In genomic region chr21:38805282-38806152, GRCh38 we compare ENCODE assay signal across 1 cellular context.
TF ChIP-seq lines count a peak whose summit lies in the region.

Gene ETS2, plus strand, starts transcription at chr21:38805929. Its CDS starts 4,106 bp downstream, at chr21:38810035.

TF ChIP-seq in HEK293, 187 proteins besides CTCF, POLR2A, EP300 and RAD21 (continued from another document and continues in another):
- TF ChIP-seq PRDM2 (tag by site-specific recombination; IDR thresholded peaks at IDR 0.05; ENCODE audit: borderline replicate concordance) (no peak), ZNF701 (tag by site-specific recombination; IDR thresholded peaks at IDR 0.05) (peak; percentile 95), ZNF654 (tag by site-specific recombination; IDR thresholded peaks at IDR 0.05; ENCODE audit: low read depth) (no peak), ELK4 (IDR thresholded peaks at IDR 0.05; ENCODE audit: borderline replicate concordance, low read depth, low read length) (no peak), ZNF548 (tag by site-specific recombination; IDR thresholded peaks at IDR 0.05) (peak; percentile 59; the same call in 1 of the 2 replicates), ZNF280D (tag by site-specific recombination; IDR thresholded peaks at IDR 0.05) (no peak), PBX3 (CRISPR knock-in tag; IDR thresholded peaks at IDR 0.05) (no peak), ZFHX2 (tag by site-specific recombination; conservative IDR thresholded peaks at IDR 0.05) (peak; percentile 98), ZNF292 (tag by site-specific recombination; IDR thresholded peaks at IDR 0.05; ENCODE audit: borderline replicate concordance, low read depth) (no peak), ZNF148 (tag by site-specific recombination; IDR thresholded peaks at IDR 0.05; ENCODE audit: borderline replicate concordance) (no peak), ZBTB7A (tag by site-specific recombination; IDR thresholded peaks at IDR 0.05; ENCODE audit: low read depth) (no peak; the same call in 1 of the 2 replicates), ZNF423 (tag by site-specific recombination; IDR thresholded peaks at IDR 0.05) (peak; percentile 88), GFI1B (tag by site-specific recombination; IDR thresholded peaks at IDR 0.05) (no peak), ZNF785 (tag by site-specific recombination; IDR thresholded peaks at IDR 0.05) (peak; percentile 93), ATF2 (tag by site-specific recombination; IDR thresholded peaks at IDR 0.05; ENCODE audit: low read depth) (no peak), ZFP41 (tag by site-specific recombination; IDR thresholded peaks at IDR 0.05; ENCODE audit: borderline replicate concordance) (no peak), ZBTB10 (tag by site-specific recombination; IDR thresholded peaks at IDR 0.05) (peak; percentile 98), ZNF311 (tag by site-specific recombination; IDR thresholded peaks at IDR 0.05; ENCODE audit: borderline replicate concordance) (no peak), KLF16 (tag by site-specific recombination; IDR thresholded peaks at IDR 0.05) (peak; percentile 91), ZNF776 (tag by site-specific recombination; IDR thresholded peaks at IDR 0.05; ENCODE audit: borderline replicate concordance) (no peak), YY2 (tag by site-specific recombination; IDR thresholded peaks at IDR 0.05) (no peak), ZNF449 (tag by site-specific recombination; IDR thresholded peaks at IDR 0.05) (peak; percentile 24; the same call in 1 of the 2 replicates), ZNF2 (tag by site-specific recombination; IDR thresholded peaks at IDR 0.05) (0 out of 2 replicates have a peak, but pooled peaks have one; percentile 20), ZNF16 (tag by site-specific recombination; IDR thresholded peaks at IDR 0.05; ENCODE audit: low read depth) (no peak), ZNF624 (tag by site-specific recombination; IDR thresholded peaks at IDR 0.05) (no peak), PRDM1 (tag by site-specific recombination; IDR thresholded peaks at IDR 0.05) (peak; percentile 64), MEIS1 (CRISPR knock-in tag; IDR thresholded peaks at IDR 0.05; ENCODE audit: borderline replicate concordance) (no peak), ZNF658 (tag by site-specific recombination; IDR thresholded peaks at IDR 0.05) (no peak), IKZF3 (tag by site-specific recombination; IDR thresholded peaks at IDR 0.05) (peak; percentile 96), KLF1 (tag by site-specific recombination; IDR thresholded peaks at IDR 0.05) (peak; percentile 93), REPIN1 (tag by site-specific recombination; IDR thresholded peaks at IDR 0.05; ENCODE audit: low read depth) (no peak; the same call in 1 of the 2 replicates), ZNF76 (tag by site-specific recombination; IDR thresholded peaks at IDR 0.05; ENCODE audit: borderline replicate concordance, low read depth) (peak; percentile 71), ZSCAN23 (tag by site-specific recombination; IDR thresholded peaks at IDR 0.05) (peak; percentile 87; the same call in 1 of the 2 replicates), ZNF580 (tag by site-specific recombination; IDR thresholded peaks at IDR 0.05) (no peak), BCL11A (tag by site-specific recombination; IDR thresholded peaks at IDR 0.05; ENCODE audit: low read depth) (peak; percentile 60; the same call in 1 of the 2 replicates), ZBTB21 (tag by site-specific recombination; IDR thresholded peaks at IDR 0.05) (peak; percentile 36; the same call in 1 of the 2 replicates), GLIS2 (tag by site-specific recombination; IDR thresholded peaks at IDR 0.05) (peak; percentile 83), ZNF707 (tag by site-specific recombination; IDR thresholded peaks at IDR 0.05) (no peak)
